31 cellular contexts compared by ENCODE assay signal in genomic region chr10:132618158-132618924, GRCh38.
DNase-seq lines count a peak whose midpoint lies in the region; ATAC-seq and TF ChIP-seq lines count a peak whose summit lies in the region.
"Had no signal": no experiment of that assay in that cellular context is flagged by ENCODE, and none has a peak within 500 bp of the region (broad histone marks: within the 10 kb centered on the region; RNA-seq: fewer than 3 reads in every experiment).

No MANE protein-coding gene starts in this region.

- H3K9ac ChIP-seq in IMR-90 (ENCODE audit: low read depth, low read length): no peak overlapping the region

- H3K4me3 Mint-ChIP-seq in CD8-positive, alpha-beta T cell: no peak overlapping the region
- peak overlapping the region in 1 of 5 donors; percentile 27 for H3K4me3 Mint-ChIP-seq in immature natural killer cell
- H3K4me3 Mint-ChIP-seq: activated CD8-positive, alpha-beta T cell treated with anti-CD3 and anti-CD28 coated beads, Interleukin-2, amount 10 ng/mL, durations not matched to agents 7 days and 5 days; activated naive CD4-positive, alpha-beta T cell treated with anti-CD3 and anti-CD28 coated beads, Interleukin-2, amount 50 U/mL, for 24 hours; nephron progenitor cell; type B pancreatic cell had no signal

- H4K5ac ChIP-seq in IMR-90 (ENCODE audit: low read depth, low read length): no peak overlapping the region

- CTCF ChIA-PET in CD8-positive, alpha-beta T cell (lab: Charles Lee): interaction anchor here (0.6 kb wide), 1 partner anchor 247 kb away, joined by 3 read pairs; no protein-coding TSS in a partner anchor
- CTCF ChIA-PET in IMR-90 (lab: Yijun Ruan, JAX): no interaction called here

- no peak overlapping the region for H2BK5ac ChIP-seq in IMR-90 (ENCODE audit: low read depth, low read length, poor library complexity, severe bottlenecking)

- H3K4ac ChIP-seq in IMR-90 (ENCODE audit: low read depth, low read length): no peak overlapping the region

- peaks cover 34% of the 10 kb centered on the region for H4K20me1 ChIP-seq in IMR-90 (ENCODE audit: insufficient read depth, low read length)

- H3K23ac ChIP-seq in IMR-90 (ENCODE audit: low read depth, low read length): no peak overlapping the region

- H3K4me3 ChIP-seq in CD8-positive, alpha-beta T cell (ENCODE audit: low read depth, low read length): no peak overlapping the region
- no peak overlapping the region for H3K4me3 ChIP-seq in IMR-90 (ENCODE audit: insufficient read depth, low read depth, low read length)
- H3K4me3 ChIP-seq in breast epithelium: no peak overlapping the region
- H3K4me3 ChIP-seq: colonic mucosa, hepatocyte, ovary, Peyer's patch, SJCRH30, skin epidermis had no signal

- no peak for DNase-seq in CD8-positive, alpha-beta T cell
- DNase-seq in IMR-90: peak; percentile 46
- peak; percentile 27 for DNase-seq in fibroblast of gingiva (ENCODE audit: low read depth)
- no peak for DNase-seq in immature natural killer cell
- DNase-seq in NCI-H1105 treated with DMSO at 0.1 percent for 48 hours (lab: John Stamatoyannopoulos, UW): no peak
- no peak for DNase-seq in breast epithelium (ENCODE audit: low spot score in 2 of 2)
- DNase-seq: activated CD8-positive, alpha-beta T cell treated with anti-CD3 and anti-CD28 coated beads, Interleukin-2, amount 10 ng/mL, durations not matched to agents 7 days and 5 days; amygdala; brain microvascular endothelial cell; colonic mucosa; DMS79; effector CD4-positive, alpha-beta T cell; foreskin melanocyte; left cardiac atrium; mesenchymal stem cell; NCI-H1694; NCI-H446; NCI-H748 treated with DMSO at 0.1 percent for 48 hours; nephron progenitor cell; ovary; SJCRH30; stimulated activated naive CD4-positive, alpha-beta T cell; SW 1271; T-helper 9 cell had no signal

- TF ChIP-seq RAD21 in IMR-90 (IDR thresholded peaks at IDR 0.05; ENCODE audit: low read length): no peak

- H4K91ac ChIP-seq in IMR-90 (ENCODE audit: insufficient read depth, low read depth, low read length): no peak overlapping the region

- no peak overlapping the region for H2BK120ac ChIP-seq in IMR-90 (ENCODE audit: low read depth, low read length)

- no peaks in the 10 kb centered on the region for H3K27me3 ChIP-seq in CD8-positive, alpha-beta T cell (ENCODE audit: insufficient read depth, low read length)
- H3K27me3 ChIP-seq in IMR-90 (ENCODE audit: control insufficient read depth, insufficient read depth, low read length): no peaks in the 10 kb centered on the region
- no peaks in the 10 kb centered on the region for H3K27me3 ChIP-seq in breast epithelium
- H3K27me3 ChIP-seq: brain microvascular endothelial cell, colonic mucosa, hepatocyte, ovary, Peyer's patch, SJCRH30 had no signal

- H3K9me1 ChIP-seq in IMR-90 (ENCODE audit: insufficient read depth, low read length): peaks cover 9% of the 10 kb centered on the region

- no peak overlapping the region for H2BK15ac ChIP-seq in IMR-90 (ENCODE audit: low read depth, low read length)

- peak overlapping the region; percentile 27 for H3K27ac Mint-ChIP-seq in CD8-positive, alpha-beta T cell
- peak overlapping the region in 5 of 6 donors; percentile 78 to 98 (median 95) for H3K27ac Mint-ChIP-seq in immature natural killer cell
- H3K27ac Mint-ChIP-seq: activated CD8-positive, alpha-beta T cell treated with anti-CD3 and anti-CD28 coated beads, Interleukin-2, amount 10 ng/mL, durations not matched to agents 7 days and 5 days; activated naive CD4-positive, alpha-beta T cell treated with anti-CD3 and anti-CD28 coated beads, Interleukin-2, amount 50 U/mL, for 24 hours; nephron progenitor cell; type B pancreatic cell had no signal

- peaks cover 11 to 40% of the 10 kb centered on the region in 2 experiments; a peak in 3 of 4 replicates for H3K79me1 ChIP-seq in IMR-90 (ENCODE audit: low read depth in 1 of 2, low read length in 2 of 2)

- no peak overlapping the region for H3K27ac ChIP-seq in CD8-positive, alpha-beta T cell (ENCODE audit: low read depth, low read length)
- no peak overlapping the region for H3K27ac ChIP-seq in IMR-90 (ENCODE audit: insufficient read depth, low read length)
- H3K27ac ChIP-seq in breast epithelium: no peak overlapping the region
- H3K27ac ChIP-seq: brain microvascular endothelial cell, colonic mucosa, hepatocyte, ovary, Peyer's patch, SJCRH30, skin epidermis had no signal

- peaks cover 24% of the 10 kb centered on the region for H3K4me1 Mint-ChIP-seq in CD8-positive, alpha-beta T cell (ENCODE audit: low read depth)
- peaks cover 27 to 36% of the 10 kb centered on the region in 2 donors for H3K4me1 Mint-ChIP-seq in immature natural killer cell

- H3K36me3 Mint-ChIP-seq in CD8-positive, alpha-beta T cell: peaks cover 38% of the 10 kb centered on the region
- peaks cover 3 to 27% (median 5%) of the 10 kb centered on the region in 3 donors for H3K36me3 Mint-ChIP-seq in immature natural killer cell

- WGBS in IMR-90 (ENCODE audit: extremely low coverage in 2 of 2, insufficient read length in 1 of 2), 2 experiments: no CpG with 5 or more reads among the region's 6 CpGs

- no peak overlapping the region for H2BK20ac ChIP-seq in IMR-90 (ENCODE audit: low read depth, low read length)

- no peaks in the 10 kb centered on the region for H3K36me3 ChIP-seq in CD8-positive, alpha-beta T cell (ENCODE audit: insufficient read depth, low read length)
- no peaks in the 10 kb centered on the region for H3K36me3 ChIP-seq in IMR-90 (ENCODE audit: control insufficient read depth, insufficient read depth, low read length)
- H3K36me3 ChIP-seq in breast epithelium: no peaks in the 10 kb centered on the region
- H3K36me3 ChIP-seq: brain microvascular endothelial cell, colonic mucosa, ovary, SJCRH30 had no signal

- H3K9me3 ChIP-seq in CD8-positive, alpha-beta T cell (ENCODE audit: low read length): peaks cover 7% of the 10 kb centered on the region
- H3K9me3 ChIP-seq in IMR-90 (ENCODE audit: control insufficient read depth, insufficient read depth, low read length) (peaks cover 4% of the 10 kb centered on the region), breast epithelium (peaks cover 17 to 28% of the 10 kb centered on the region in 2 donors)
- H3K9me3 ChIP-seq: colonic mucosa, ovary, SJCRH30 had no signal

- no peak overlapping the region for H2AK5ac ChIP-seq in IMR-90 (ENCODE audit: low read depth, low read length)

- H3K27me3 Mint-ChIP-seq in CD8-positive, alpha-beta T cell (ENCODE audit: low read depth): no peaks in the 10 kb centered on the region
- peaks cover 20 to 33% (median 25%) of the 10 kb centered on the region in 3 donors for H3K27me3 Mint-ChIP-seq in immature natural killer cell (ENCODE audit: low read depth in 3 of 3)
- H3K27me3 Mint-ChIP-seq: activated naive CD4-positive, alpha-beta T cell treated with anti-CD3 and anti-CD28 coated beads, Interleukin-2, amount 50 U/mL, for 24 hours; type B pancreatic cell had no signal

- no peak overlapping the region for H3K14ac ChIP-seq in IMR-90 (replicated peaks; ENCODE audit: low read depth, low read length)

- in situ Hi-C loops in IMR-90 (cut with MboI; ENCODE audit: low sequenced_read_pairs): no loop called here

- H2AFZ ChIP-seq in IMR-90 (replicated peaks; ENCODE audit: low read length, poor library complexity): no peak overlapping the region
- H2AFZ ChIP-seq: hepatocyte had no signal

- H2AK9ac ChIP-seq in IMR-90 (replicated peaks; ENCODE audit: low read depth, low read length, poor library complexity): no peak overlapping the region

- POLR2A ChIA-PET in CD8-positive, alpha-beta T cell (lab: Charles Lee): no interaction called here
- POLR2A ChIA-PET in IMR-90 (lab: Charles Lee; ENCODE audit: unreplicated experiment): no interaction called here

- dilution Hi-C loops in IMR-90 (cut with HindIII; ENCODE audit: low sequenced_read_pairs, unreplicated experiment): no loop called here

- TF ChIP-seq POLR2A in IMR-90 (IDR thresholded peaks at IDR 0.05; ENCODE audit: low read depth, low read length) (no peak), breast epithelium (IDR thresholded peaks at IDR 0.05) (no peak)

- no peak overlapping the region for H3K56ac ChIP-seq in IMR-90 (ENCODE audit: extremely low read depth, insufficient read depth, low read length)

- no peak for ATAC-seq in CD8-positive, alpha-beta T cell
- ATAC-seq in IMR-90 (ENCODE audit: low read depth) (peak; percentile 29; the same call in 1 of the 2 replicates), GM21360 (IDR thresholded peaks at IDR 0.05; ENCODE audit: unreplicated experiment) (no peak), GM19395 (IDR thresholded peaks at IDR 0.05; ENCODE audit: unreplicated experiment) (no peak)
- ATAC-seq: activated CD8-positive, alpha-beta T cell treated with anti-CD3 and anti-CD28 coated beads, Interleukin-2, amount 10 ng/mL, durations not matched to agents 7 days and 5 days had no signal

- intact Hi-C loops in CD8-positive, alpha-beta T cell (cut with DNase I, micrococcal nuclease): loop anchor here in 1 of 2 experiments (5.0 kb wide), 1 partner anchor 81 kb away; the partner anchor contains the start of gene INPP5A
- intact Hi-C loops in IMR-90 (cut with micrococcal nuclease) (no loop called here), breast epithelium (cut with DNase I; ENCODE audit: low total_unique reads) (no loop called here)

- no peak overlapping the region for H4K8ac ChIP-seq in IMR-90 (ENCODE audit: low read depth in 2 of 2, low read length in 2 of 2)

- H3K9me3 Mint-ChIP-seq in CD8-positive, alpha-beta T cell: peaks cover 25% of the 10 kb centered on the region
- H3K9me3 Mint-ChIP-seq in immature natural killer cell: peaks cover 10 to 37% (median 21%) of the 10 kb centered on the region in 6 donors
- H3K9me3 Mint-ChIP-seq: activated naive CD4-positive, alpha-beta T cell treated with anti-CD3 and anti-CD28 coated beads, Interleukin-2, amount 50 U/mL, for 24 hours; type B pancreatic cell had no signal

- H3K4me2 ChIP-seq in IMR-90 (ENCODE audit: low read depth, low read length): no peak overlapping the region
- H3K4me2 ChIP-seq: hepatocyte had no signal

- TF ChIP-seq CTCF in CD8-positive, alpha-beta T cell (IDR thresholded peaks at IDR 0.05): no peak
- no peak for TF ChIP-seq CTCF in IMR-90 (conservative IDR thresholded peaks at IDR 0.05; ENCODE audit: low read depth, low read length)
- TF ChIP-seq CTCF in breast epithelium (IDR thresholded peaks at IDR 0.05): no peak

- BruUV-seq in IMR-90 (replicated peaks; lab: Mats Ljungman, UMichigan): no TSS peak

- H3K18ac ChIP-seq in IMR-90 (ENCODE audit: low read depth, low read length): no peak overlapping the region

- peaks cover 17% of the 10 kb centered on the region for H3K4me1 ChIP-seq in CD8-positive, alpha-beta T cell (ENCODE audit: insufficient read depth, low read length)
- H3K4me1 ChIP-seq in IMR-90 (ENCODE audit: control insufficient read depth, insufficient read depth, low read length) (no peaks in the 10 kb centered on the region), breast epithelium (no peaks in the 10 kb centered on the region)
- H3K4me1 ChIP-seq: colonic mucosa, Peyer's patch, SJCRH30 had no signal

TF ChIP-seq in IMR-90, 13 proteins besides CTCF, POLR2A, EP300 and RAD21:
- peak; percentile 56 for TF ChIP-seq CEBPB (IDR thresholded peaks at IDR 0.05; ENCODE audit: low read depth, low read length)
- TF ChIP-seq MAZ (IDR thresholded peaks at IDR 0.05; ENCODE audit: borderline replicate concordance, low read depth, low read length): no peak

Comparison
In these comparisons a context has a peak if more than half of its experiments do, and no peak if none do; other contexts are left out.
1. DNase-seq: peak in IMR-90 (single experiment) and fibroblast of gingiva (single experiment); none in CD8-positive, alpha-beta T cell (0 of 7), immature natural killer cell (0 of 3), NCI-H1105 treated with DMSO at 0.1 percent for 48 hours (single experiment) and breast epithelium (0 of 2).